22 cellular contexts compared by ENCODE assay signal in the genomic region with DNA sequence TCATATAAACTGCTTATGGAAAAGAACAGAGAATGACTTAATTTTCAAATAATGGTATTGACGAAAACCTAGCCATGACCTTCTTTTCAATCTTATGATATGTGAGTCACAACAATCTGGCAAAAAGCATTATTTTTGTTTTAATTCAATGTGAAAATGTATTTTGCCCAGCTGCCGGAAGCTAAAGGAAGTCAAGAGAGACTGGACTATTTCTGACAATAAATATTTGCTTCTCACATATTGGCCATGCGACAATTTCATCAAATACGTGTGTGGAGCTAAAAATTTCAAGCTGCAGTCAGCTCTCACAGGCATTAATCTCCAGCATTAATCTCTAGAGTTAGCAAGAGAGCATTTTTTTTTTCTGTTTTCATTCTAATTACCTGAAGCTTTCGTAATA.
"Had no signal": no experiment of that assay in that cellular context is flagged by ENCODE, and none has a peak within 500 bp of the region (broad histone marks: within the 10 kb centered on the region; RNA-seq: fewer than 3 reads in every experiment).

No MANE protein-coding gene starts in this region.

- H3K27ac ChIP-seq: gastrocnemius medialis, right lobe of liver, testis, transverse colon had no signal

- H3K4me1 Mint-ChIP-seq: activated CD4-positive, alpha-beta memory T cell treated with anti-CD3 and anti-CD28 coated beads, Interleukin-2, amount 10 ng/mL, durations not matched to agents 7 days and 5 days; activated CD4-positive, alpha-beta T cell treated with anti-CD3 and anti-CD28 coated beads, Interleukin-2, amount 10 ng/mL, durations not matched to agents 7 days and 5 days; activated T-helper 17 cell treated with anti-CD3 and anti-CD28 coated beads, Interleukin-2, amount 50 U/mL, for 72 hours; memory B cell; natural killer cell; T-helper 17 cell had no signal

- H3K27me3 Mint-ChIP-seq: activated CD4-positive, alpha-beta memory T cell treated with anti-CD3 and anti-CD28 coated beads, Interleukin-2, amount 10 ng/mL, durations not matched to agents 7 days and 5 days; activated CD4-positive, alpha-beta T cell treated with anti-CD3 and anti-CD28 coated beads, Interleukin-2, amount 10 ng/mL, durations not matched to agents 7 days and 5 days; activated T-helper 17 cell treated with anti-CD3 and anti-CD28 coated beads, Interleukin-2, amount 50 U/mL, for 72 hours; memory B cell; T-helper 17 cell had no signal

- H3K36me3 ChIP-seq: gastrocnemius medialis, right lobe of liver, transverse colon had no signal

- H3K27ac Mint-ChIP-seq: activated CD4-positive, alpha-beta memory T cell treated with anti-CD3 and anti-CD28 coated beads, Interleukin-2, amount 10 ng/mL, durations not matched to agents 7 days and 5 days; activated CD4-positive, alpha-beta T cell treated with anti-CD3 and anti-CD28 coated beads, Interleukin-2, amount 10 ng/mL, durations not matched to agents 7 days and 5 days; activated T-helper 17 cell treated with anti-CD3 and anti-CD28 coated beads, Interleukin-2, amount 50 U/mL, for 72 hours; memory B cell; natural killer cell; T-helper 17 cell had no signal

- H3K4me3 ChIP-seq: gastrocnemius medialis, right lobe of liver, testis, transverse colon had no signal

- ATAC-seq: activated T-cell treated with anti-CD3 and anti-CD28 coated beads, Interleukin-2, amount 50 U/mL, for 4 hours; activated T-helper 17 cell treated with anti-CD3 and anti-CD28 coated beads, Interleukin-2, amount 50 U/mL, for 72 hours; gastrocnemius medialis; natural killer cell; right lobe of liver; stimulated activated naive CD8-positive, alpha-beta T cell treated with anti-CD3 and anti-CD28 coated beads, Interleukin-15, Interleukin-2, amounts not matched to agents 100 U/mL and 50 U/mL, for 24 hours; T-helper 17 cell had no signal

- DNase-seq: activated CD4-positive, alpha-beta memory T cell treated with anti-CD3 and anti-CD28 coated beads, Interleukin-2, amount 10 ng/mL, durations not matched to agents 7 days and 5 days; activated CD4-positive, alpha-beta T cell treated with anti-CD3 and anti-CD28 coated beads, Interleukin-2, amount 10 ng/mL, durations not matched to agents 7 days and 5 days; activated CD4-positive, CD25-positive, alpha-beta regulatory T cell treated with anti-CD3 and anti-CD28 coated beads, Interleukin-2, amount 50 U/mL, for 72 hours; activated gamma-delta T cell treated with Interleukin-2 at 50 U/mL for 16 hours; activated naive CD4-positive, alpha-beta T cell treated with anti-CD3 and anti-CD28 coated beads, Interleukin-2, amount 50 U/mL, for 16 hours; activated T-cell treated with anti-CD3 and anti-CD28 coated beads, Interleukin-2, amount 50 U/mL, for 4 hours; amygdala; caudate nucleus; effector CD4-positive, alpha-beta T cell; gastrocnemius medialis; hippocampal formation; kidney; natural killer cell; right lobe of liver; stimulated activated CD4-positive, alpha-beta T cell treated with anti-CD3 and anti-CD28 coated beads, Interleukin-2, amount 100 ng/mL, for 48 hours; stimulated activated naive CD8-positive, alpha-beta T cell treated with anti-CD3 and anti-CD28 coated beads, Interleukin-15, Interleukin-2, amounts not matched to agents 100 U/mL and 50 U/mL, for 24 hours; T-helper 17 cell; T1000; testis; transverse colon had no signal

- H3K9me3 Mint-ChIP-seq: activated CD4-positive, alpha-beta T cell treated with anti-CD3 and anti-CD28 coated beads, Interleukin-2, amount 10 ng/mL, durations not matched to agents 7 days and 5 days had no signal

- H3K9me3 ChIP-seq: gastrocnemius medialis, right lobe of liver, testis, transverse colon had no signal

- H3K4me3 Mint-ChIP-seq: activated CD4-positive, alpha-beta memory T cell treated with anti-CD3 and anti-CD28 coated beads, Interleukin-2, amount 10 ng/mL, durations not matched to agents 7 days and 5 days; activated CD4-positive, alpha-beta T cell treated with anti-CD3 and anti-CD28 coated beads, Interleukin-2, amount 10 ng/mL, durations not matched to agents 7 days and 5 days; activated T-cell treated with anti-CD3 and anti-CD28 coated beads, Interleukin-2, amount 50 U/mL, for 4 hours; activated T-helper 17 cell treated with anti-CD3 and anti-CD28 coated beads, Interleukin-2, amount 50 U/mL, for 72 hours; memory B cell; natural killer cell; T-helper 17 cell had no signal

- H3K36me3 Mint-ChIP-seq: memory B cell, natural killer cell had no signal

- H3K27me3 ChIP-seq: gastrocnemius medialis, right lobe of liver, testis, transverse colon had no signal

- H3K4me1 ChIP-seq: gastrocnemius medialis, right lobe of liver, testis, transverse colon had no signal
